ENCODE assay signal across 27 cellular contexts in the genomic region with DNA sequence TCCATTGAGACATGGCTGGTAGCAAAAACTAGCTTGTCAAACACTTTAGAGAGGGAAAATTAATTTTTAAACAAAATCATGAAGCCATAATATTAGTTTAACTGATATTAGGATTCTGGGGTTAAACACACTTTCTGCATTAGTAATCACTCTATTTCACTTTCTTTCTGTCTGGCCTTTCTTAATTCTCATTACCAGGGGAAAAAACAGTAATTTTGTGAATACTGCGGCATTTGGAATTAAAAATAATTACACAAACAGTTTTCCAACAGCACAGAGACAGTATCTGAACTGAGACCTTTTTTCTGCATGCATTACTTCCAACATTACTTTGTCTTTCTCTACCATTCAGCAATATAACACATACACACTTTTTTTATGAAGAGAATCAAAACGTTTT.
"Had no signal": no experiment of that assay in that cellular context is flagged by ENCODE, and none has a peak within 500 bp of the region (broad histone marks: within the 10 kb centered on the region; RNA-seq: fewer than 3 reads in every experiment).

No MANE protein-coding gene starts in this region.

- H3K4me1 ChIP-seq: neural progenitor cell, pancreas, prostate gland, right atrium auricular region, sigmoid colon, stomach, thyroid gland, tibial nerve, upper lobe of left lung, vagina had no signal

- H3K27me3 ChIP-seq: neural progenitor cell, pancreas, right atrium auricular region, right lobe of liver, sigmoid colon, stomach, thyroid gland, tibial nerve, upper lobe of left lung, vagina had no signal

- H3K36me3 ChIP-seq: neural progenitor cell, pancreas, prostate gland, right atrium auricular region, right lobe of liver, sigmoid colon, stomach, thoracic aorta, thyroid gland, tibial nerve, upper lobe of left lung, vagina had no signal

- H3K27ac Mint-ChIP-seq: natural killer cell; nephron; neural progenitor cell; stimulated activated effector memory CD8-positive, alpha-beta T cell treated with anti-CD3 and anti-CD28 coated beads, Interleukin-12 subunit alpha, Interleukin-12 subunit beta, amount 100 ng/mL, for 72 hours; stimulated activated naive B cell treated with anti-CD40 and anti-IgM and Interleukin-4, amounts not matched to agents 10 μg/mL and 1 μg/mL and 100 μg/mL, for 72 hours; stimulated activated naive CD8-positive, alpha-beta T cell treated with anti-CD3 and anti-CD28 coated beads, Interleukin-15, Interleukin-2, amounts not matched to agents 100 ng/mL and 50 ng/mL, for 24 hours had no signal

- FAIRE-seq: pancreas, small intestine, urothelium cell line had no signal

- H3K4me3 ChIP-seq: neural progenitor cell, pancreas, prostate gland, right atrium auricular region, right lobe of liver, sigmoid colon, stomach, thoracic aorta, thyroid gland, tibial nerve, upper lobe of left lung, vagina had no signal

- ATAC-seq: natural killer cell; pancreas; right lobe of liver; stimulated activated effector memory CD8-positive, alpha-beta T cell treated with anti-CD3 and anti-CD28 coated beads, Interleukin-12 subunit alpha, Interleukin-12 subunit beta, amount 100 ng/mL, for 72 hours; stimulated activated naive B cell treated with anti-CD40 and anti-IgM and Interleukin-4, amounts not matched to agents 10 μg/mL and 1 μg/mL and 100 μg/mL, for 72 hours had no signal

- DNase-seq: natural killer cell; occipital lobe; pancreas; retina; right lobe of liver; sigmoid colon; small intestine; stimulated activated CD4-positive, alpha-beta T cell treated with anti-CD3 and anti-CD28 coated beads, Interleukin-15, amount 100 ng/mL, for 24 hours; stimulated activated CD4-positive, alpha-beta T cell treated with anti-CD3 and anti-CD28 coated beads, Interleukin-2, amount 100 ng/mL, for 24 hours; stimulated activated CD4-positive, alpha-beta T cell treated with anti-CD3 and anti-CD28 coated beads, Interleukin-2, amount 100 ng/mL, for 48 hours; stimulated activated CD4-positive, alpha-beta T cell treated with anti-CD3 and anti-CD28 coated beads, Interleukin-4, amount 100 ng/mL, for 24 hours; stimulated activated naive B cell treated with anti-CD40 and anti-IgM and Interleukin-4, amounts not matched to agents 10 μg/mL and 1 μg/mL and 100 μg/mL, for 72 hours; stimulated activated naive CD4-positive, alpha-beta T cell treated with Interleukin-2 at 50 U/mL for 16 hours; stomach; thyroid gland; trophoblast cell; upper lobe of left lung had no signal

- H3K4me3 Mint-ChIP-seq: natural killer cell; nephron; neural progenitor cell; stimulated activated effector memory CD8-positive, alpha-beta T cell treated with anti-CD3 and anti-CD28 coated beads, Interleukin-12 subunit alpha, Interleukin-12 subunit beta, amount 100 ng/mL, for 72 hours; stimulated activated naive B cell treated with anti-CD40 and anti-IgM and Interleukin-4, amounts not matched to agents 10 μg/mL and 1 μg/mL and 100 μg/mL, for 72 hours had no signal

- H3K27me3 Mint-ChIP-seq: stimulated activated naive B cell treated with anti-CD40 and anti-IgM and Interleukin-4, amounts not matched to agents 10 μg/mL and 1 μg/mL and 100 μg/mL, for 72 hours had no signal

- H3K9me3 Mint-ChIP-seq: natural killer cell; nephron; neural progenitor cell; stimulated activated effector memory CD8-positive, alpha-beta T cell treated with anti-CD3 and anti-CD28 coated beads, Interleukin-12 subunit alpha, Interleukin-12 subunit beta, amount 100 ng/mL, for 72 hours; stimulated activated naive B cell treated with anti-CD40 and anti-IgM and Interleukin-4, amounts not matched to agents 10 μg/mL and 1 μg/mL and 100 μg/mL, for 72 hours had no signal

- H3K27ac ChIP-seq: neural progenitor cell, pancreas, prostate gland, right atrium auricular region, right lobe of liver, sigmoid colon, stomach, thoracic aorta, thyroid gland, tibial nerve, upper lobe of left lung, vagina had no signal

- H3K36me3 Mint-ChIP-seq: natural killer cell, neural progenitor cell had no signal

- H3K4me1 Mint-ChIP-seq: nephron, neural progenitor cell had no signal

- H3K9me3 ChIP-seq: pancreas, prostate gland, right lobe of liver, thyroid gland, vagina had no signal
